Comparison of ENCODE assay signal across 24 cellular contexts in genomic region chr3:124118397-124118796, GRCh38.
A peak's percentile ranks its signal among the peaks of the same experiment; 100 is the strongest.
DNase-seq lines count a peak whose midpoint lies in the region; ATAC-seq, FAIRE-seq and TF ChIP-seq lines count a peak whose summit lies in the region.
"Had no signal": no experiment of that assay in that cellular context is flagged by ENCODE, and none has a peak within 500 bp of the region (broad histone marks: within the 10 kb centered on the region; RNA-seq: fewer than 3 reads in every experiment).

No MANE protein-coding gene starts in this region.

- H3K27me3 Mint-ChIP-seq in HFFc6 (ENCODE audit: insufficient read depth) = no peaks in the 10 kb centered on the region; the same call in none of the 2 replicates
- H3K27me3 Mint-ChIP-seq in T-helper 17 cell = peaks cover 38% of the 10 kb centered on the region

- H3K4me3 Mint-ChIP-seq in HFFc6 = peak overlapping the region; percentile 77
- no peak overlapping the region for H3K4me3 Mint-ChIP-seq in T-helper 17 cell
- H3K4me3 Mint-ChIP-seq: dendritic cell treated with granulocyte-macrophage colony-stimulating factor and Interleukin-4, amounts not matched to agents 40 ng/mL and 50 ng/mL, for 4 days; IgD-negative memory B cell; stimulated activated naive CD8-positive, alpha-beta T cell treated with anti-CD3 and anti-CD28 coated beads, Interleukin-15, Interleukin-2, amounts not matched to agents 100 ng/mL and 50 ng/mL, for 24 hours; type B pancreatic cell; WTC11 had no signal

- no peaks in the 10 kb centered on the region for H3K9me3 Mint-ChIP-seq in HFFc6
- H3K9me3 Mint-ChIP-seq: dendritic cell treated with granulocyte-macrophage colony-stimulating factor and Interleukin-4, amounts not matched to agents 40 ng/mL and 50 ng/mL, for 4 days; IgD-negative memory B cell; stimulated activated naive CD8-positive, alpha-beta T cell treated with anti-CD3 and anti-CD28 coated beads, Interleukin-15, Interleukin-2, amounts not matched to agents 100 ng/mL and 50 ng/mL, for 24 hours; WTC11 had no signal

- TF ChIP-seq RAD21 in A549 (conservative IDR thresholded peaks at IDR 0.05 in 1 of 2, IDR thresholded peaks at IDR 0.05 in 1 of 2) = no peak

- 43% methylated on average over 4 of the region's 4 CpGs for WGBS in A549 (ENCODE audit: missing lambda C conversion rate)

- peaks cover 29% of the 10 kb centered on the region for H3K4me1 ChIP-seq in A549
- H3K4me1 ChIP-seq in adipocyte (ENCODE audit: control insufficient read depth, insufficient read depth, low read length) = peaks cover 52% of the 10 kb centered on the region
- H3K4me1 ChIP-seq in A673 (ENCODE audit: insufficient read depth, low read length, poor library complexity, severe bottlenecking) = peaks cover 5% of the 10 kb centered on the region
- H3K4me1 ChIP-seq: SJCRH30 had no signal

- H3K4me2 ChIP-seq in A549 = peak overlapping the region; percentile 42; the same call in 1 of the 3 replicates

- FAIRE-seq in A549 (lab: Jason Lieb, UNC) = no peak
- FAIRE-seq: endometrium, H1, islet of Langerhans had no signal

- no TSS peak for BruUV-seq in A673 (replicated peaks; lab: Mats Ljungman, UMichigan)

- peaks cover 51% of the 10 kb centered on the region for H3K4me1 Mint-ChIP-seq in HFFc6 (ENCODE audit: low read depth)
- no peaks in the 10 kb centered on the region for H3K4me1 Mint-ChIP-seq in T-helper 17 cell
- H3K4me1 Mint-ChIP-seq: IgD-negative memory B cell had no signal

- no peak for TF ChIP-seq CTCF in A549 (IDR thresholded peaks at IDR 0.05)
- TF ChIP-seq CTCF in HFFc6 (IDR thresholded peaks at IDR 0.05) = no peak
- TF ChIP-seq CTCF in fibroblast of villous mesenchyme (IDR thresholded peaks at IDR 0.05; ENCODE audit: insufficient read depth, low read depth, low read length) = no peak
- no peak for TF ChIP-seq CTCF in A673 (conservative IDR thresholded peaks at IDR 0.05; ENCODE audit: low read depth, low read length)

- no peak overlapping the region for H3K4me3 ChIP-seq in A549
- no peak overlapping the region for H3K4me3 ChIP-seq in adipocyte (ENCODE audit: low read length)
- no peak overlapping the region for H3K4me3 ChIP-seq in fibroblast of villous mesenchyme (ENCODE audit: low read depth, low read length)
- H3K4me3 ChIP-seq in A673 (ENCODE audit: low read depth, low read length, poor library complexity, severe bottlenecking) = no peak overlapping the region
- H3K4me3 ChIP-seq: BLaER1 treated with 17β-estradiol and CSF1 and Interleukin-3, amounts not matched to agents 10 nM and 100 nM; SJCRH30 had no signal

- intact Hi-C loops in A673 (cut with micrococcal nuclease; ENCODE audit: unreplicated experiment) = no loop called here

- POLR2A ChIA-PET in A549 (lab: Yijun Ruan, JAX) = no interaction called here
- POLR2A ChIA-PET in A673 (lab: Charles Lee; ENCODE audit: low non-redundant PET) = no interaction called here

- no peak for TF ChIP-seq EP300 in A549 (IDR thresholded peaks at IDR 0.05)

- no peak overlapping the region for H3K9ac ChIP-seq in adipocyte (ENCODE audit: low read length)
- H3K9ac ChIP-seq: BLaER1 treated with 17β-estradiol and CSF1 and Interleukin-3, amounts not matched to agents 10 nM and 100 nM had no signal

- CTCF ChIA-PET in A549 (lab: Yijun Ruan, JAX) (no interaction called here), A673 (lab: Charles Lee) (no interaction called here)

- H3K27ac ChIP-seq in A549 (peak overlapping the region in 1 of 2 experiments; percentile 25; a peak in 2 of 6 replicates), A673 (ENCODE audit: low read depth, low read length, poor library complexity, severe bottlenecking) (no peak overlapping the region)
- H3K27ac ChIP-seq: BLaER1 treated with 17β-estradiol and CSF1 and Interleukin-3, amounts not matched to agents 10 nM and 100 nM; SJCRH30 had no signal

- ATAC-seq in A549 (peak; percentile 45 to 54; a peak in 3 of 6 replicates), T-helper 17 cell (no peak), HG02973 (IDR thresholded peaks at IDR 0.05; ENCODE audit: unreplicated experiment) (no peak)
- ATAC-seq: WTC11 had no signal

- DNase-seq in A549 (ENCODE audit: low read depth in 1 of 2, low spot score in 1 of 2) = no peak
- peak; percentile 64 for DNase-seq in HFFc6
- DNase-seq in adipocyte (ENCODE audit: low read depth) = peak; percentile 54
- DNase-seq in fibroblast of villous mesenchyme (ENCODE audit: low read depth) = peak; percentile 20
- DNase-seq in activated gamma-delta T cell (lab: John Stamatoyannopoulos, UW) = no peak
- DNase-seq in A673 (ENCODE audit: low spot score) = no peak
- no peak for DNase-seq in T-helper 17 cell
- DNase-seq: activated CD8-positive, alpha-beta memory T cell treated with anti-CD3 and anti-CD28 coated beads, Interleukin-2, amount 50 U/mL, for 4 hours; activated effector memory CD4-positive, alpha-beta T cell treated with anti-CD3 and anti-CD28 coated beads, Interleukin-2, amount 50 U/mL, for 16 hours; NCI-H1417; NCI-H446 treated with DMSO at 0.1 percent for 48 hours; NK-92 treated with Interleukin-12 subunit alpha and Interleukin-12 subunit beta, amount 100 ng/mL, for 24 hours; SJCRH30; stimulated activated CD4-positive, alpha-beta T cell treated with anti-CD3 and anti-CD28 coated beads, Interleukin-4, amount 100 ng/mL, for 24 hours had no signal

- no peak for TF ChIP-seq POLR2A in A549 (IDR thresholded peaks at IDR 0.05; ENCODE audit: low read length)

- H3K27ac Mint-ChIP-seq in HFFc6 (peak overlapping the region; percentile 80), T-helper 17 cell (no peak overlapping the region)
- H3K27ac Mint-ChIP-seq: dendritic cell treated with granulocyte-macrophage colony-stimulating factor and Interleukin-4, amounts not matched to agents 40 ng/mL and 50 ng/mL, for 4 days; IgD-negative memory B cell; stimulated activated naive CD8-positive, alpha-beta T cell treated with anti-CD3 and anti-CD28 coated beads, Interleukin-15, Interleukin-2, amounts not matched to agents 100 ng/mL and 50 ng/mL, for 24 hours; type B pancreatic cell; WTC11 had no signal

- H3K9me3 ChIP-seq in A549 = no peaks in the 10 kb centered on the region
- no peaks in the 10 kb centered on the region for H3K9me3 ChIP-seq in adipocyte (ENCODE audit: control insufficient read depth, low read length)
- no peaks in the 10 kb centered on the region for H3K9me3 ChIP-seq in A673 (ENCODE audit: low read depth, low read length, poor library complexity, severe bottlenecking)
- no peaks in the 10 kb centered on the region for H3K9me3 ChIP-seq in T-helper 17 cell (ENCODE audit: control insufficient read depth, low read length, poor library complexity, severe bottlenecking)
- H3K9me3 ChIP-seq: BLaER1 treated with 17β-estradiol and CSF1 and Interleukin-3, amounts not matched to agents 10 nM and 100 nM; SJCRH30 had no signal

- H3K36me3 Mint-ChIP-seq in HFFc6 (ENCODE audit: low read depth) (no peaks in the 10 kb centered on the region; the same call in 1 of the 2 replicates), T-helper 17 cell (ENCODE audit: low read depth) (no peaks in the 10 kb centered on the region)
- H3K36me3 Mint-ChIP-seq: IgD-negative memory B cell, type B pancreatic cell, WTC11 had no signal

- H3K27me3 ChIP-seq in adipocyte (replicated peaks; ENCODE audit: control insufficient read depth, insufficient read depth, low read length) (no peaks in the 10 kb centered on the region), A673 (replicated peaks; ENCODE audit: insufficient read depth, low read depth, low read length, poor library complexity) (no peaks in the 10 kb centered on the region)
- H3K27me3 ChIP-seq: BLaER1 treated with 17β-estradiol and CSF1 and Interleukin-3, amounts not matched to agents 10 nM and 100 nM; SJCRH30 had no signal

- H3K36me3 ChIP-seq in adipocyte (ENCODE audit: control insufficient read depth, insufficient read depth, low read length, severe bottlenecking) = no peaks in the 10 kb centered on the region
- no peaks in the 10 kb centered on the region for H3K36me3 ChIP-seq in A673 (ENCODE audit: insufficient read depth, low read length, poor library complexity, severe bottlenecking)
- H3K36me3 ChIP-seq: BLaER1 treated with 17β-estradiol and CSF1 and Interleukin-3, amounts not matched to agents 10 nM and 100 nM; SJCRH30 had no signal

TF ChIP-seq in A549, 52 proteins besides CTCF, POLR2A, EP300 and RAD21 (continues in another document):
- TF ChIP-seq, protein P1, sequence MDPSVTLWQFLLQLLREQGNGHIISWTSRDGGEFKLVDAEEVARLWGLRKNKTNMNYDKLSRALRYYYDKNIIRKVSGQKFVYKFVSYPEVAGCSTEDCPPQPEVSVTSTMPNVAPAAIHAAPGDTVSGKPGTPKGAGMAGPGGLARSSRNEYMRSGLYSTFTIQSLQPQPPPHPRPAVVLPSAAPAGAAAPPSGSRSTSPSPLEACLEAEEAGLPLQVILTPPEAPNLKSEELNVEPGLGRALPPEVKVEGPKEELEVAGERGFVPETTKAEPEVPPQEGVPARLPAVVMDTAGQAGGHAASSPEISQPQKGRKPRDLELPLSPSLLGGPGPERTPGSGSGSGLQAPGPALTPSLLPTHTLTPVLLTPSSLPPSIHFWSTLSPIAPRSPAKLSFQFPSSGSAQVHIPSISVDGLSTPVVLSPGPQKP (IDR thresholded peaks at IDR 0.05; ENCODE audit: low read depth, low read length) = no peak
- TF ChIP-seq SMC3 (IDR thresholded peaks at IDR 0.05) (no peak), REST (IDR thresholded peaks at IDR 0.05) (no peak), RCOR1 (IDR thresholded peaks at IDR 0.05; ENCODE audit: low read depth, low read length) (no peak), TFCP2L1 (CRISPR knock-in tag; IDR thresholded peaks at IDR 0.05) (no peak)

Comparison
In these comparisons a context has a peak if more than half of its experiments do, and no peak if none do; other contexts are left out.
1. ATAC-seq: peak in A549 (2 of 2); none in T-helper 17 cell (single experiment) and HG02973 (single experiment).
2. DNase-seq: peak in HFFc6 (single experiment), adipocyte (single experiment) and fibroblast of villous mesenchyme (single experiment); none in A549 (0 of 2), activated gamma-delta T cell (single experiment), A673 (single experiment) and T-helper 17 cell (0 of 3).